ENCODE assay signal across 1 cellular context in the genomic region with DNA sequence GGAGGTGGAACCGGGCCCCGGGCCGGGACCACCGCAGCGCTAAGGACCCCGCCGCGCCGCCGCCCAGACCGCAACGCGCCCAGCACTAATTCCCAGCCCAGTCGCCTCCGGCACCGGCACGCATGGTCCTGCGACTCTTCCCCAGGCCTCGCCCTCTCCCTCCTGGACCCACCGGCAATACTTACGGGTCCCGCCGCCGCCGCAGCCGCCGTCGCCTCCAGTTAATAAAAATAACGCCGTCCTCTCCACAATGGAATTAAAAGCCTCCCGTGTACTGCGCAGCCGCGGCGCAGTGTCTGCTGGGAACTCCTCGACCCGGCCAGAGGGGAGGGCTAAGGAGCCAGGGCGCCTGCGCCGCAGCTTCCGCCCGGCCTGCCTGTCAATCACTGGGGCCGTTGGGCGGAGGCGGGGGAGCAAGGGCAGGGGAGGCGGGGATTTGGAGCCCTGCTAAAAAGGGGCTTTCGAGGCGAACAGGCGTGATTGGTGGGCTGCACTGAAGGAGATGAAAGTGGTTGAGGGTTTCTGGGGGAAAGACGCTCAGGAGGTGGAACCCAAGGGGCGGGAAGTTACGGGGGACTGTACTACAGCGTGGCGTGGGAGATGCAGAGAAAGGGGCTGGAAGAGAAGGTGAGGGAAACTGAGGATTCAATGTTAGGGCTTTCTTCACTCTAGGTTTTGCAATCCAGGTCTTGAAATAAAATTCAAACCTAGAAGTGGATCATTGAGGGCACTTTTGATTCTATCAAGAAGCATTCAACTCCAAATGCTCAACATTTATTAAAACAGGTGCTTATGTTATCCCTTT.
TF ChIP-seq lines count a peak whose summit lies in the region.

A gene with protein sequence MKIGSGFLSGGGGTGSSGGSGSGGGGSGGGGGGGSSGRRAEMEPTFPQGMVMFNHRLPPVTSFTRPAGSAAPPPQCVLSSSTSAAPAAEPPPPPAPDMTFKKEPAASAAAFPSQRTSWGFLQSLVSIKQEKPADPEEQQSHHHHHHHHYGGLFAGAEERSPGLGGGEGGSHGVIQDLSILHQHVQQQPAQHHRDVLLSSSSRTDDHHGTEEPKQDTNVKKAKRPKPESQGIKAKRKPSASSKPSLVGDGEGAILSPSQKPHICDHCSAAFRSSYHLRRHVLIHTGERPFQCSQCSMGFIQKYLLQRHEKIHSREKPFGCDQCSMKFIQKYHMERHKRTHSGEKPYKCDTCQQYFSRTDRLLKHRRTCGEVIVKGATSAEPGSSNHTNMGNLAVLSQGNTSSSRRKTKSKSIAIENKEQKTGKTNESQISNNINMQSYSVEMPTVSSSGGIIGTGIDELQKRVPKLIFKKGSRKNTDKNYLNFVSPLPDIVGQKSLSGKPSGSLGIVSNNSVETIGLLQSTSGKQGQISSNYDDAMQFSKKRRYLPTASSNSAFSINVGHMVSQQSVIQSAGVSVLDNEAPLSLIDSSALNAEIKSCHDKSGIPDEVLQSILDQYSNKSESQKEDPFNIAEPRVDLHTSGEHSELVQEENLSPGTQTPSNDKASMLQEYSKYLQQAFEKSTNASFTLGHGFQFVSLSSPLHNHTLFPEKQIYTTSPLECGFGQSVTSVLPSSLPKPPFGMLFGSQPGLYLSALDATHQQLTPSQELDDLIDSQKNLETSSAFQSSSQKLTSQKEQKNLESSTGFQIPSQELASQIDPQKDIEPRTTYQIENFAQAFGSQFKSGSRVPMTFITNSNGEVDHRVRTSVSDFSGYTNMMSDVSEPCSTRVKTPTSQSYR (minus strand): TSS at position 276 of the 805 bp plus-strand sequence. CDS start 331 bp downstream, outside the sequence.

TF ChIP-seq in liver, 16 proteins besides CTCF, POLR2A, EP300 and RAD21 (continued from another document):
- TF ChIP-seq, protein P1, sequence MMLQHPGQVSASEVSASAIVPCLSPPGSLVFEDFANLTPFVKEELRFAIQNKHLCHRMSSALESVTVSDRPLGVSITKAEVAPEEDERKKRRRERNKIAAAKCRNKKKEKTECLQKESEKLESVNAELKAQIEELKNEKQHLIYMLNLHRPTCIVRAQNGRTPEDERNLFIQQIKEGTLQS (IDR thresholded peaks at IDR 0.05) = no peak
- TF ChIP-seq GABPA (IDR thresholded peaks at IDR 0.05 in 1 of 2, conservative IDR thresholded peaks at IDR 0.05 in 1 of 2) (peak in 1 of 2 donors; percentile 49), RXRA (IDR thresholded peaks at IDR 0.05) (peak in 1 of 2 donors; percentile 28), HNF4A (conservative IDR thresholded peaks at IDR 0.05) (peak in 1 of 2 donors; percentile 41), FOXA2 (IDR thresholded peaks at IDR 0.05) (no peak), FOXA1 (IDR thresholded peaks at IDR 0.05) (no peak)
- TF ChIP-seq, protein P2, sequence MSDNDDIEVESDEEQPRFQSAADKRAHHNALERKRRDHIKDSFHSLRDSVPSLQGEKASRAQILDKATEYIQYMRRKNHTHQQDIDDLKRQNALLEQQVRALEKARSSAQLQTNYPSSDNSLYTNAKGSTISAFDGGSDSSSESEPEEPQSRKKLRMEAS (IDR thresholded peaks at IDR 0.05) = no peak
